In the genomic region with DNA sequence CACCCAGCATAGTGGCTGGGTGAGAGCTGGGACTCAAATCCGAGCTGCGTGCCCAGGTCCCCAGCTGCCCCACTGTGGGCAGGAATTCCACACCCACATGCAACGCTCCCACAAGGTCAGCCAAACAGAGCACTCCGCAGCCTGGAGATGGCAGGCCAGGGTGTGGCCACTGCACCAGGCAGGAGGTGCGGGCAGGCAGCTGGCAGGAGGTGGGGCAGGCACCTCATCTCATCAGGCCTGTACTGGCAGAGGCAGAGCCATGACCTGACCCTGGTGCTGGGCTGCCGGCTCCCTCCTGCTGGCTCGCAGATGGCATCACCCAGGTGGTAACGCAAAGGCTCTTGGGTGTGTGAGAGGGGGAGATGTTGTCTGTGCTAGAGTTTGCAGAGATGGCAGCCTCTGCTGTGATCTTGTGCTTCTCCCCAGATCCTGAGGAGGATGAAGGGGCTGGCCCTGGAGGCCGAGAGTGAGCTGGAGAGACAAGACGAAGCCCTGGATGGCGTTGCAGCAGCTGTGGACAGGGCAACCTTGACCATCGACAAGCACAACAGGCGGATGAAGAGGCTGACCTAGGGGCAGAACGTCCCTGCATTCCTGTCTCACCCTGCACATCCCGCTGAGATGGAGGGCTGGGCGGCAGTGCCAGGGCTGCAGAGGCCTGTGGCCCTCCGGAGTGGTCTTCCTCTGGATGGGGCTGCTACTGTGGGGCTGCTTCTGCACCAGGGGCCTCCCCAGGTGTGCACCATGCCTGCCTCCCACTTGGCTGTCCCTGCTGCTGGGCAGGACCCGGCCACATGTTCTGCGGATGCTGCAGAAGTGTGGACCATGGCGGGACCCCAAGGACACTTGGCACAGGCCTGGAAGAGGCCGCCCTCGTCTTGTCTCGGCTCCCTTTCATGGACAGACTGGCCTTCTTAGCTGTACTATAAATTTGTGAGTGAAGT, we compare ENCODE assay signal across 1 cellular context.
TF ChIP-seq lines count a peak whose summit lies in the region.

No MANE protein-coding gene starts in this region.

TF ChIP-seq in GM12891, 5 proteins besides CTCF, POLR2A, EP300 and RAD21:
- TF ChIP-seq TAF1 (IDR thresholded peaks at IDR 0.05; ENCODE audit: low read depth, low read length) (no peak), POLR2AphosphoS5 (IDR thresholded peaks at IDR 0.05; ENCODE audit: low read depth, low read length) (no peak), SPI1 (IDR thresholded peaks at IDR 0.05; ENCODE audit: low read depth, low read length) (no peak), POU2F2 (IDR thresholded peaks at IDR 0.05; ENCODE audit: low read depth, low read length) (no peak), PAX5 (IDR thresholded peaks at IDR 0.05; ENCODE audit: insufficient read depth, low read length, severe bottlenecking) (no peak)
